9 cellular contexts compared by ENCODE assay signal in the genomic region with DNA sequence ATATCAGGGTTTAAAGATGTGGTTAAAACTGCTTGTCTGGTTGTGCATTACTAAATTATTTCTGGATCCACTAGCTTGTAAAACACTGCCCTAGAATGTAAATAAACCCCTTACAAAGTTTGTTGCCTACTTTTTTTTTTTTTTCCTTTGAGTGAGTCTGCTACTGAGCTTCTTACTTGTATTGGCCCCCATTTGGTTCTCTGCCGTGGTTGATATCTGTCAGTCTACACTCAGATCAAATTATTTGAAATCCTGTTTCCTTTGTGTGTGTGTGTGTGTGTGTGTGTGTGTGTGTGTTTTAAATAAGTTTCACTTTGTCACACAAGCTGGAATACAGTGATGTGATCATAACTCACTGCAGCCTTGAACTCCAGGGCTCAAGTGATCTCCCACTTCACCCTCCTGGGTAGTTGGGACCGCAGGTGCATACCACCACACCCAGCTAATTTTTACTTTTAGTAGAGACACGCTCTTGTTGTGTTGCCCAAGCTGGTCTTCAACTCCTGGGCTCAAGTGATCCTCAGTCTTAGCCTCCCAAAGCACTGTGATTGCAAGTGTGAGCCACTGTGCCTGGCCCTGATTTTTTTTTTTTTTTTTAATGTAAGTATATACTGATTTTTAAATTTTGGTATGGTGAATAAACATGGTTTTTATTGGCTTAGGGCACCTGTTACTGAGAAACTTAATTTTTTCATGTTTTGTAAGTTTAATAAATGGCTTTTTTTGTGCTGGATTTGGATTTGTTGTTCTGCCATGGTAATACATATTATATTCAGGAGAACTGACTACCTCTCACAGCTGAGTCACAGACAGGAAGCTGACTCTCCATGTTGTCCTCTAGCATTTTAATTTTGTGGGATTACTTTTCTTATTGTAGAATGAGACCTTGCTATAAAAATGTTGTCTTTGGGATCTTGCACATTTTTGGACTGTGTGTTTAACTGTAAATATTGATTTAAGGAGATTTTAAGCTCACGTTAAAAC. TPM values are rescaled to one million over a fixed set of nuclear protein-coding genes. Genes with fewer than 3 reads are reported as not detected.
DNase-seq lines count a peak whose midpoint lies in the region; ATAC-seq and TF ChIP-seq lines count a peak whose summit lies in the region.
"Had no signal": no experiment of that assay in that cellular context is flagged by ENCODE, and none has a peak within 500 bp of the region (broad histone marks: within the 10 kb centered on the region; RNA-seq: fewer than 3 reads in every experiment).

No MANE protein-coding gene starts in this region.

- DNase-seq in AG20443 (ENCODE audit: low spot score) (peak; percentile 64), Karpas-422 (peak; percentile 15), caudate nucleus (lab: John Stamatoyannopoulos, UW) (no peak), mucosa of descending colon (no peak), middle frontal gyrus (ENCODE audit: extremely low spot score, low spot score) (no peak), DMS114 treated with DMSO at 0.1 percent for 48 hours (lab: John Stamatoyannopoulos, UW; ENCODE audit: unreplicated experiment) (no peak)

- no peak overlapping the region for H3K27ac ChIP-seq in Karpas-422 (ENCODE audit: low read length)
- H3K27ac ChIP-seq in caudate nucleus (ENCODE audit: low read depth, low read length): peak overlapping the region; percentile 44
- H3K27ac ChIP-seq: prostate gland had no signal

- no peaks in the 10 kb centered on the region for H3K36me3 ChIP-seq in Karpas-422 (ENCODE audit: insufficient read depth, low read length)
- no peaks in the 10 kb centered on the region for H3K36me3 ChIP-seq in mucosa of descending colon (ENCODE audit: low read depth)
- H3K36me3 ChIP-seq: prostate gland had no signal

- H3K79me2 ChIP-seq in Karpas-422 (ENCODE audit: low read length): no peaks in the 10 kb centered on the region

- H3K27me3 ChIP-seq in Karpas-422 (ENCODE audit: low read length): no peaks in the 10 kb centered on the region

- no peak overlapping the region for H3K9ac ChIP-seq in Karpas-422 (ENCODE audit: low read length)

- H4K20me1 ChIP-seq in Karpas-422 (ENCODE audit: insufficient read depth, low read depth, low read length): no peaks in the 10 kb centered on the region

- ATAC-seq in mucosa of descending colon (peak; percentile 7), GM18873 (IDR thresholded peaks at IDR 0.05; ENCODE audit: low FRiP score, unreplicated experiment) (no peak), GM21528 (IDR thresholded peaks at IDR 0.05; ENCODE audit: low FRiP score, unreplicated experiment) (no peak)

- H3K4me3 ChIP-seq in Karpas-422 (ENCODE audit: low read length): no peak overlapping the region
- no peak overlapping the region for H3K4me3 ChIP-seq in mucosa of descending colon
- H3K4me3 ChIP-seq: prostate gland had no signal

- H2AFZ ChIP-seq in Karpas-422 (ENCODE audit: low read length): no peak overlapping the region

- no peaks in the 10 kb centered on the region for H3K4me1 ChIP-seq in Karpas-422 (ENCODE audit: low read length)
- no peaks in the 10 kb centered on the region for H3K4me1 ChIP-seq in mucosa of descending colon (ENCODE audit: low read depth)

- H3K9me3 ChIP-seq in Karpas-422 (ENCODE audit: low read length) (no peaks in the 10 kb centered on the region), mucosa of descending colon (no peaks in the 10 kb centered on the region)
- H3K9me3 ChIP-seq: prostate gland had no signal

- intact Hi-C loops in mucosa of descending colon (cut with DNase I, micrococcal nuclease): no loop called here

- no peaks in the 10 kb centered on the region for H3K9me2 ChIP-seq in Karpas-422 (replicated peaks; ENCODE audit: insufficient read depth, low read length)

- H3K4me2 ChIP-seq in Karpas-422 (ENCODE audit: low read depth, low read length, poor library complexity, severe bottlenecking): no peak overlapping the region

- no peak for TF ChIP-seq CTCF in mucosa of descending colon (IDR thresholded peaks at IDR 0.05)

RNA-seq across cellular contexts. Expression of a gene that starts 48.5 kb away (rescaled TPM):
- total RNA-seq in Karpas-422 (2014; rRNA removed; shearing (Covaris generic); ENCODE audit: low replicate concordance): 2.7 and 4.5 TPM in 2 replicates
- total RNA-seq in mucosa of descending colon: 10 to 100 TPM; 26.4 to 54.6 (median 34.2) TPM

Comparison
In these comparisons a context has a peak if more than half of its experiments do, and no peak if none do; other contexts are left out.
1. DNase-seq: peak in AG20443 (single experiment) and Karpas-422 (single experiment); none in caudate nucleus (0 of 61), mucosa of descending colon (0 of 3), middle frontal gyrus (single experiment) and DMS114 treated with DMSO at 0.1 percent for 48 hours (single experiment).